In the genomic region with DNA sequence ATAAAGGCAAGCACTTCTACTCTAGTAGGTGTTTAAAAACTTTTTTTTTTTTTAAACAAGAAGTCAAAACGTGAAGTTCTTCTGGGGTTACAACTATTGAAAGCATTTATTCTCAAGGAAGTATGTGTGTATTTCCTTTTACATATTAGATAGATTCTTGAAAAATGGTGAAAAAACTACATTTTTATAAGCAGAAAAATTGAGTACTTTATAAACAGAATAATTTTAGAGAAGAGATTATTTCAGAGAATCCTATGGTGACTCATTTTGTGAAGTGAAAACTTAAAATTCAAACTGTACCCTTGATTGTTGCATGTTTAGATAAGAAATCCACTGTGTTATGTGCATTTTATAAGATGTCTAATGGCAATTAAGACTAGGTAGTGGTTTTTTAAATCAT, we compare ENCODE assay signal across 11 cellular contexts. TPM values are rescaled to one million over a fixed set of nuclear protein-coding genes. Genes with fewer than 3 reads are reported as not detected.
DNase-seq lines count a peak whose midpoint lies in the region; ATAC-seq, FAIRE-seq and TF ChIP-seq lines count a peak whose summit lies in the region.
"Had no signal": no experiment of that assay in that cellular context is flagged by ENCODE, and none has a peak within 500 bp of the region (broad histone marks: within the 10 kb centered on the region; RNA-seq: fewer than 3 reads in every experiment).

No MANE protein-coding gene starts in this region.

- H3K27me3 ChIP-seq in iPS-20b (ENCODE audit: insufficient read depth, low read length) (no peaks in the 10 kb centered on the region), stomach (no peaks in the 10 kb centered on the region)

- ATAC-seq in left colon, result no peak

- FAIRE-seq in H54 (lab: Jason Lieb, UNC), result no peak

- DNase-seq in GM12865 (ENCODE audit: low read depth) (no peak), SK-N-MC (ENCODE audit: low read depth, low spot score) (no peak), stomach (no peak), NCI-H1417 treated with DMSO at 0.1 percent for 48 hours (lab: John Stamatoyannopoulos, UW) (no peak), left colon (no peak), NCI-H1417 (lab: John Stamatoyannopoulos, UW) (no peak), H54 (ENCODE audit: insufficient read length, low spot score) (no peak)
- DNase-seq: activated CD8-positive, alpha-beta memory T cell treated with anti-CD3 and anti-CD28 coated beads for 24 hours; NCI-H510A had no signal

- TF ChIP-seq EP300 in stomach (IDR thresholded peaks at IDR 0.05), result no peak

- WGBS in stomach, 5 donors, result 2 to 17% (median 6%) methylated on average over 1 of the region's 1 CpG

- H3K4me1 ChIP-seq in iPS-20b (ENCODE audit: insufficient read depth, low read length), result peaks cover 23% of the 10 kb centered on the region
- peaks cover 19 to 50% (median 36%) of the 10 kb centered on the region in 4 donors for H3K4me1 ChIP-seq in stomach

- peak overlapping the region; percentile 96 for H3K27ac ChIP-seq in SK-N-MC
- H3K27ac ChIP-seq in iPS-20b (ENCODE audit: low read length), result no peak overlapping the region
- H3K27ac ChIP-seq in stomach, result peak overlapping the region in 4 of 5 donors; percentile 89 to 95 (median 92)
- H3K27ac ChIP-seq: epithelial cell of prostate had no signal

- TF ChIP-seq CTCF in GM12865 (IDR thresholded peaks at IDR 0.05; ENCODE audit: insufficient read depth, low read depth, low read length, missing control alignments) (no peak), stomach (IDR thresholded peaks at IDR 0.05) (no peak)

- peak overlapping the region; percentile 100 for H3K4me3 ChIP-seq in GM12865 (ENCODE audit: low read depth, low read length)
- peak overlapping the region; percentile 79 for H3K4me3 ChIP-seq in SK-N-MC
- H3K4me3 ChIP-seq in iPS-20b (ENCODE audit: low read length), result peak overlapping the region; percentile 93
- peak overlapping the region in 3 of 4 donors; percentile 63 to 74 (median 64) for H3K4me3 ChIP-seq in stomach

- H3K9me3 ChIP-seq in SK-N-MC (ENCODE audit: low read depth, low read length), result no peaks in the 10 kb centered on the region
- no peaks in the 10 kb centered on the region for H3K9me3 ChIP-seq in iPS-20b (ENCODE audit: insufficient read depth, low read depth, low read length)
- H3K9me3 ChIP-seq in stomach, result no peaks in the 10 kb centered on the region

- H3K9ac ChIP-seq in SK-N-MC (ENCODE audit: insufficient read length) (peak overlapping the region; percentile 81), iPS-20b (ENCODE audit: low read depth, low read length) (peak overlapping the region; percentile 91; the same call in 1 of the 2 replicates)

- intact Hi-C loops in stomach (cut with DNase I; ENCODE audit: low total_unique reads), result no loop called here
- intact Hi-C loops in left colon (cut with DNase I, micrococcal nuclease), result no loop called here

- TF ChIP-seq POLR2A in stomach (IDR thresholded peaks at IDR 0.05) (no peak), H54 (IDR thresholded peaks at IDR 0.05; ENCODE audit: low read depth, low read length) (no peak)

- H3K36me3 ChIP-seq in SK-N-MC (ENCODE audit: insufficient read depth, low read length) (no peaks in the 10 kb centered on the region), iPS-20b (ENCODE audit: insufficient read depth, low read depth, low read length) (no peaks in the 10 kb centered on the region), stomach (no peaks in the 10 kb centered on the region)

RNA-seq across cellular contexts. Expression of a gene that starts 2.9 kb away (rescaled TPM):
- total RNA-seq in stomach (100 to 1,000 TPM in 1 of 5 donors, 10 to 100 TPM in 4; 24.6 to 292 (median 65.3) TPM), left colon (10 to 100 TPM; 68.2 to 76.5 TPM)
- 10 to 100 TPM; 10.2 to 13.3 (median 10.5) TPM for polyA plus RNA-seq in stomach
